Comparison of ENCODE assay signal across 8 cellular contexts in the genomic region with DNA sequence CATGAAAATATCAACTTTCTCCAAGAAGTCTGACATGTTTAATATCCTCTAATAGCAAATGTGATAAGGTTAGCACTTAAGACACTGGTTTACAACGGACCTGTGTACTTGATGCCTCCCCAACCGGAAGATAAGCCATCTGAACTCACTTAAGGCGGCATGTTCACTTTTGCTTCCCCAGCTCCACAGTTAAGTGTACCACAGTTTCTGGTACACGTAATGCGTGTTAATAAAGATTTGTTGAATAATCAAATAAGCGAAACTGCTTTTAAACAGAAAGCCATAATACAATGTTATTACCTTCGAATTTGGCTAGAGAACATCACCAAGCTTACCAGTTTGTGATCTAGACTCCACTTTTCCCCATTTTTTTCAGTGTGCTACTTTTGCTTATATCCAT. TPM values are rescaled to one million over a fixed set of nuclear protein-coding genes. Genes with fewer than 3 reads are reported as not detected.
DNase-seq lines count a peak whose midpoint lies in the region; TF ChIP-seq lines count a peak whose summit lies in the region.

No MANE protein-coding gene starts in this region.

- peak overlapping the region; percentile 98 for H3K4me3 Mint-ChIP-seq in neural crest cell

- H3K36me3 Mint-ChIP-seq in neural crest cell (ENCODE audit: low read depth): no peaks in the 10 kb centered on the region

- H3K9ac ChIP-seq in MM.1S (ENCODE audit: low read length): peak overlapping the region; percentile 85; the same call in 1 of the 2 replicates

- DNase-seq in MM.1S (peak; percentile 13), cerebellum (ENCODE audit: low spot score) (peak; percentile 36), neural crest cell (ENCODE audit: low read depth, low spot score) (no peak), SK-N-DZ (ENCODE audit: low spot score) (no peak), hippocampal formation (lab: John Stamatoyannopoulos, UW) (no peak), NCI-H524 treated with DMSO at 0.1 percent for 48 hours (lab: John Stamatoyannopoulos, UW) (no peak)
- DNase-seq in effector CD4-positive, alpha-beta T cell: no peak

- H3F3A ChIP-seq in DOHH2 (ENCODE audit: control insufficient read depth, insufficient read depth) (peaks cover 5% of the 10 kb centered on the region), MM.1S (ENCODE audit: insufficient read depth, low read length) (peaks cover 4% of the 10 kb centered on the region)

- H3K4me1 ChIP-seq in DOHH2 (ENCODE audit: control insufficient read depth, low read length) (peaks cover 30% of the 10 kb centered on the region), MM.1S (ENCODE audit: low read length) (no peaks in the 10 kb centered on the region)

- peaks cover 23% of the 10 kb centered on the region for H4K20me1 ChIP-seq in DOHH2 (ENCODE audit: control insufficient read depth, insufficient read depth, low read depth, low read length)
- H4K20me1 ChIP-seq in MM.1S (ENCODE audit: insufficient read depth, low read length): no peaks in the 10 kb centered on the region

- peaks cover 32% of the 10 kb centered on the region for H3K4me1 Mint-ChIP-seq in neural crest cell

- H3K9me3 Mint-ChIP-seq in neural crest cell: no peaks in the 10 kb centered on the region

- H2AFZ ChIP-seq in MM.1S (ENCODE audit: low read length): no peak overlapping the region

- H3K4me3 ChIP-seq in DOHH2 (ENCODE audit: low read length): peak overlapping the region; percentile 82
- H3K4me3 ChIP-seq in MM.1S (ENCODE audit: low read length): peak overlapping the region; percentile 61

- H3K27me3 ChIP-seq in DOHH2 (ENCODE audit: control insufficient read depth, low read length) (peaks cover 3% of the 10 kb centered on the region; the same call in 1 of the 2 replicates), MM.1S (replicated peaks; ENCODE audit: insufficient read depth, low read length) (no peaks in the 10 kb centered on the region)

- no peaks in the 10 kb centered on the region for H3K9me3 ChIP-seq in DOHH2 (ENCODE audit: control insufficient read depth, insufficient read depth, low read length)
- no peaks in the 10 kb centered on the region for H3K9me3 ChIP-seq in MM.1S (replicated peaks; ENCODE audit: insufficient read depth, low read length)

- peaks cover 53% of the 10 kb centered on the region for H3K79me2 ChIP-seq in DOHH2 (ENCODE audit: control insufficient read depth, low read length)
- H3K79me2 ChIP-seq in MM.1S (ENCODE audit: low read length): peaks cover 27% of the 10 kb centered on the region

- no peak overlapping the region for H3K27ac Mint-ChIP-seq in neural crest cell (ENCODE audit: unreplicated experiment)

- peak overlapping the region; percentile 92 for H3K27ac ChIP-seq in DOHH2 (ENCODE audit: low read depth, low read length)
- no peak overlapping the region for H3K27ac ChIP-seq in MM.1S (ENCODE audit: low read length)

- H3K36me3 ChIP-seq in DOHH2 (ENCODE audit: control insufficient read depth, low read length) (peaks cover 8% of the 10 kb centered on the region), MM.1S (replicated peaks; ENCODE audit: insufficient read depth, low read length) (no peaks in the 10 kb centered on the region)

- peak overlapping the region; percentile 96 for H3K4me2 ChIP-seq in DOHH2 (ENCODE audit: low read length)
- H3K4me2 ChIP-seq in MM.1S (ENCODE audit: low read depth, low read length): peak overlapping the region; percentile 59

- H3K27me3 Mint-ChIP-seq in neural crest cell (ENCODE audit: low read depth): no peaks in the 10 kb centered on the region

- H3K9me2 ChIP-seq in DOHH2 (replicated peaks; ENCODE audit: control insufficient read depth, low read length) (no peaks in the 10 kb centered on the region), MM.1S (replicated peaks; ENCODE audit: insufficient read depth, low read length) (no peaks in the 10 kb centered on the region)

- TF ChIP-seq CTCF in DOHH2 (IDR thresholded peaks at IDR 0.05; ENCODE audit: low read depth, low read length, poor library complexity, severe bottlenecking) (no peak), MM.1S (IDR thresholded peaks at IDR 0.05; ENCODE audit: low read length) (no peak), neural crest cell (conservative IDR thresholded peaks at IDR 0.05) (no peak)

RNA-seq across cellular contexts. Expression of a gene that starts 1.4 kb away (rescaled TPM):
- 52.0 TPM for total RNA-seq in cerebellum
- 33.6 and 34.0 TPM in 2 replicates for total RNA-seq in neural crest cell
- 7.0 and 9.2 TPM in 2 replicates for polyA plus RNA-seq in SK-N-DZ (2014; cell fraction: cytosol; rRNA removed)
- polyA plus RNA-seq in SK-N-DZ (2014; cell fraction: nucleus; rRNA removed): 11.8 and 22.0 TPM in 2 replicates

RNA-seq across cellular contexts. Expression of a gene that starts 36.5 kb away (rescaled TPM):
- total RNA-seq in cerebellum: 5.4 TPM
- total RNA-seq in neural crest cell: not detected in 2 replicates
- not detected in 2 replicates for polyA plus RNA-seq in SK-N-DZ (2014; cell fraction: cytosol; rRNA removed)
- polyA plus RNA-seq in SK-N-DZ (2014; cell fraction: nucleus; rRNA removed): not detected in 2 replicates

Comparison
In these comparisons a context has a peak if more than half of its experiments do, and no peak if none do; other contexts are left out.
1. DNase-seq: peak in MM.1S (single experiment) and cerebellum (single experiment); none in neural crest cell (single experiment), SK-N-DZ (single experiment), effector CD4-positive, alpha-beta T cell (single experiment), hippocampal formation (0 of 2) and NCI-H524 treated with DMSO at 0.1 percent for 48 hours (single experiment).